21 cellular contexts compared by ENCODE assay signal in the genomic region with DNA sequence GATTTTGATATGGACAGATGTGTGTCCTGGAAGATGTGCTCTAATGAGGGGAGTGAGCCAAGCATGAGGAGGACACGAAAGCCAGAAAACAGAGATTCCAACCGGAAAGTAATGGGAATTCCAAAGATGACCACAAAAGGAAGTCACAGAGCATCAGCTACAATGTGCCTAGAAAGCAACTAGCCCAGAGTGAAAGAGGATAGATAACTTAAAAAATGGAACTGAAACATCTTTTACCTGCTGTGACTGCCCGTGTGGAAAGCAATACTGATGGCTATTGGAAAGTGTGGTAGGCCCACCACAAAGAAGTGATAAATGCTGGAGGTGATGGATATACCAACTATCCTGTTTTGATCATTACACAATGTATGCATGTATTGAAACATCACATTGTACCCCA. TPM values are rescaled to one million over a fixed set of nuclear protein-coding genes. Genes with fewer than 3 reads are reported as not detected.
DNase-seq lines count a peak whose midpoint lies in the region; ATAC-seq and TF ChIP-seq lines count a peak whose summit lies in the region.
"Had no signal": no experiment of that assay in that cellular context is flagged by ENCODE, and none has a peak within 500 bp of the region (broad histone marks: within the 10 kb centered on the region; RNA-seq: fewer than 3 reads in every experiment).

No MANE protein-coding gene starts in this region.

- CTCF ChIA-PET in CD4-positive, alpha-beta T cell (lab: Charles Lee) = no interaction called here
- CTCF ChIA-PET in activated B cell treated with CpG ODN at 0.5 μM for 24 hours (lab: Charles Lee) = no interaction called here

- TF ChIP-seq CTCF in CD4-positive, alpha-beta T cell (IDR thresholded peaks at IDR 0.05) = no peak
- no peak for TF ChIP-seq CTCF in activated B cell treated with CpG ODN at 0.5 μM for 24 hours (IDR thresholded peaks at IDR 0.05)

- no peak for ATAC-seq in CD4-positive, alpha-beta T cell (ENCODE audit: poor library complexity)
- peak; percentile 64 for ATAC-seq in GM18511 (IDR thresholded peaks at IDR 0.05; ENCODE audit: unreplicated experiment)
- peak; percentile 64 for ATAC-seq in HG02610 (IDR thresholded peaks at IDR 0.05; ENCODE audit: unreplicated experiment)
- ATAC-seq in activated B cell treated with CpG ODN at 0.5 μM for 24 hours (ENCODE audit: low read depth) = peak; percentile 58
- ATAC-seq in GM19035 (IDR thresholded peaks at IDR 0.05; ENCODE audit: unreplicated experiment) = no peak
- ATAC-seq: activated naive CD4-positive, alpha-beta T cell treated with anti-CD3 and anti-CD28 coated beads, Interleukin-2, amount 50 U/mL, for 72 hours; gastrocnemius medialis; left ventricle myocardium superior had no signal

- no peaks in the 10 kb centered on the region for H3K9me3 Mint-ChIP-seq in CD4-positive, alpha-beta T cell
- no peaks in the 10 kb centered on the region for H3K9me3 Mint-ChIP-seq in activated B cell treated with CpG ODN at 0.5 μM for 24 hours

- peak overlapping the region; percentile 3 for H3K27ac Mint-ChIP-seq in CD4-positive, alpha-beta T cell
- H3K27ac Mint-ChIP-seq in activated B cell treated with CpG ODN at 0.5 μM for 24 hours = no peak overlapping the region

- no peak for DNase-seq in CD4-positive, alpha-beta T cell
- DNase-seq in activated B cell treated with CpG ODN at 0.5 μM for 24 hours = no peak
- DNase-seq in SW 1271 (lab: John Stamatoyannopoulos, UW) = no peak
- DNase-seq in midbrain (lab: John Stamatoyannopoulos, UW) = no peak
- no peak for DNase-seq in NCI-H524 (lab: John Stamatoyannopoulos, UW)
- DNase-seq: activated CD4-positive, CD25-positive, alpha-beta regulatory T cell treated with anti-CD3 and anti-CD28 coated beads, Interleukin-2, amount 50 U/mL, for 72 hours; dorsolateral prefrontal cortex; EL; erythroblast; gastrocnemius medialis; KBM-7; left ventricle myocardium superior; NCI-H2081; NCI-H524 treated with DMSO at 0.1 percent for 48 hours; SHP77 treated with DMSO at 0.1 percent for 48 hours; stimulated activated CD4-positive, alpha-beta T cell treated with anti-CD3 and anti-CD28 coated beads, Interleukin-4, amount 100 ng/mL, for 1 hour had no signal

- H3K27me3 ChIP-seq in CD4-positive, alpha-beta T cell (ENCODE audit: control insufficient read depth, insufficient read depth, low read length) = no peaks in the 10 kb centered on the region
- H3K27me3 ChIP-seq: dorsolateral prefrontal cortex, gastrocnemius medialis, suprapubic skin had no signal

- POLR2A ChIA-PET in CD4-positive, alpha-beta T cell (lab: Charles Lee) = no interaction called here
- POLR2A ChIA-PET in activated B cell treated with CpG ODN at 0.5 μM for 24 hours (lab: Charles Lee) = interaction anchor here (1.0 kb wide), 2 partner anchors 13 to 18 kb away, joined by 3 to 4 read pairs; no protein-coding TSS in a partner anchor

- no peak overlapping the region for H3K27ac ChIP-seq in CD4-positive, alpha-beta T cell (ENCODE audit: low read depth, low read length)
- H3K27ac ChIP-seq: suprapubic skin had no signal

- peaks cover 5% of the 10 kb centered on the region for H3K36me3 Mint-ChIP-seq in CD4-positive, alpha-beta T cell (ENCODE audit: low read depth)
- H3K36me3 Mint-ChIP-seq in activated B cell treated with CpG ODN at 0.5 μM for 24 hours (ENCODE audit: low read depth) = peaks cover 6% of the 10 kb centered on the region

- H3K4me3 Mint-ChIP-seq in CD4-positive, alpha-beta T cell = no peak overlapping the region
- H3K4me3 Mint-ChIP-seq in activated B cell treated with CpG ODN at 0.5 μM for 24 hours = no peak overlapping the region

- intact Hi-C loops in CD4-positive, alpha-beta T cell (cut with DNase I, micrococcal nuclease) = no loop called here
- intact Hi-C loops in activated B cell treated with CpG ODN at 0.5 μM for 24 hours (cut with micrococcal nuclease) = loop anchor here (2.0 kb wide), 1 partner anchor 17 kb away; no protein-coding TSS in a partner anchor

- no peaks in the 10 kb centered on the region for H3K9me3 ChIP-seq in CD4-positive, alpha-beta T cell (ENCODE audit: control insufficient read depth, low read length)
- H3K9me3 ChIP-seq: gastrocnemius medialis, suprapubic skin had no signal

- no peaks in the 10 kb centered on the region for H3K27me3 Mint-ChIP-seq in CD4-positive, alpha-beta T cell
- no peaks in the 10 kb centered on the region for H3K27me3 Mint-ChIP-seq in activated B cell treated with CpG ODN at 0.5 μM for 24 hours

- peaks cover 70% of the 10 kb centered on the region for H3K4me1 Mint-ChIP-seq in CD4-positive, alpha-beta T cell (ENCODE audit: low read depth)
- H3K4me1 Mint-ChIP-seq in activated B cell treated with CpG ODN at 0.5 μM for 24 hours = peaks cover 36% of the 10 kb centered on the region

RNA-seq across cellular contexts. Expression of gene DNMT3A, which starts 21.6 kb away (rescaled TPM):
- 10 to 100 TPM; 57.1 to 62.1 TPM for total RNA-seq in CD4-positive, alpha-beta T cell
- 45.0 and 49.9 TPM in 2 replicates for total RNA-seq in activated B cell treated with CpG ODN at 0.5 μM for 24 hours

Comparison
In these comparisons a context has a peak if more than half of its experiments do, and no peak if none do; other contexts are left out.
1. ATAC-seq: peak in GM18511 (single experiment), HG02610 (single experiment) and activated B cell treated with CpG ODN at 0.5 μM for 24 hours (single experiment); none in CD4-positive, alpha-beta T cell (single experiment) and GM19035 (single experiment).